ENCODE assay signal across 2 cellular contexts in genomic region chr3:141773676-141774075, GRCh38.
A peak's percentile ranks its signal among the peaks of the same experiment; 100 is the strongest.
TF ChIP-seq lines count a peak whose summit lies in the region.

No MANE protein-coding gene starts in this region.

TF ChIP-seq in HepG2, 621 proteins besides CTCF, POLR2A, EP300 and RAD21:
- TF ChIP-seq ZNF589 (CRISPR knock-in tag; conservative IDR thresholded peaks at IDR 0.05) (no peak), ZSCAN25 (CRISPR knock-in tag; IDR thresholded peaks at IDR 0.05) (no peak), ZNF615 (CRISPR knock-in tag; IDR thresholded peaks at IDR 0.05; ENCODE audit: borderline replicate concordance) (no peak), PAF1 (CRISPR knock-in tag; IDR thresholded peaks at IDR 0.05) (no peak), ZNF768 (CRISPR knock-in tag; IDR thresholded peaks at IDR 0.05) (peak; percentile 79), ELK4 (CRISPR knock-in tag; IDR thresholded peaks at IDR 0.05; ENCODE audit: borderline replicate concordance) (no peak), ZMYM3 (CRISPR knock-in tag; IDR thresholded peaks at IDR 0.05) (peak; percentile 26; the same call in 1 of the 2 replicates)
- TF ChIP-seq, protein P1, sequence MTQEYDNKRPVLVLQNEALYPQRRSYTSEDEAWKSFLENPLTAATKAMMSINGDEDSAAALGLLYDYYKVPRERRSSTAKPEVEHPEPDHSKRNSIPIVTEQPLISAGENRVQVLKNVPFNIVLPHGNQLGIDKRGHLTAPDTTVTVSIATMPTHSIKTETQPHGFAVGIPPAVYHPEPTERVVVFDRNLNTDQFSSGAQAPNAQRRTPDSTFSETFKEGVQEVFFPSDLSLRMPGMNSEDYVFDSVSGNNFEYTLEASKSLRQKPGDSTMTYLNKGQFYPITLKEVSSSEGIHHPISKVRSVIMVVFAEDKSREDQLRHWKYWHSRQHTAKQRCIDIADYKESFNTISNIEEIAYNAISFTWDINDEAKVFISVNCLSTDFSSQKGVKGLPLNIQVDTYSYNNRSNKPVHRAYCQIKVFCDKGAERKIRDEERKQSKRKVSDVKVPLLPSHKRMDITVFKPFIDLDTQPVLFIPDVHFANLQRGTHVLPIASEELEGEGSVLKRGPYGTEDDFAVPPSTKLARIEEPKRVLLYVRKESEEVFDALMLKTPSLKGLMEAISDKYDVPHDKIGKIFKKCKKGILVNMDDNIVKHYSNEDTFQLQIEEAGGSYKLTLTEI (CRISPR knock-in tag; conservative IDR thresholded peaks at IDR 0.05) = no peak
- TF ChIP-seq, protein P2, sequence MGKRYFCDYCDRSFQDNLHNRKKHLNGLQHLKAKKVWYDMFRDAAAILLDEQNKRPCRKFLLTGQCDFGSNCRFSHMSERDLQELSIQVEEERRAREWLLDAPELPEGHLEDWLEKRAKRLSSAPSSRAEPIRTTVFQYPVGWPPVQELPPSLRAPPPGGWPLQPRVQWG (CRISPR knock-in tag; IDR thresholded peaks at IDR 0.05; ENCODE audit: borderline replicate concordance, low read depth) = no peak
- TF ChIP-seq, protein P3, sequence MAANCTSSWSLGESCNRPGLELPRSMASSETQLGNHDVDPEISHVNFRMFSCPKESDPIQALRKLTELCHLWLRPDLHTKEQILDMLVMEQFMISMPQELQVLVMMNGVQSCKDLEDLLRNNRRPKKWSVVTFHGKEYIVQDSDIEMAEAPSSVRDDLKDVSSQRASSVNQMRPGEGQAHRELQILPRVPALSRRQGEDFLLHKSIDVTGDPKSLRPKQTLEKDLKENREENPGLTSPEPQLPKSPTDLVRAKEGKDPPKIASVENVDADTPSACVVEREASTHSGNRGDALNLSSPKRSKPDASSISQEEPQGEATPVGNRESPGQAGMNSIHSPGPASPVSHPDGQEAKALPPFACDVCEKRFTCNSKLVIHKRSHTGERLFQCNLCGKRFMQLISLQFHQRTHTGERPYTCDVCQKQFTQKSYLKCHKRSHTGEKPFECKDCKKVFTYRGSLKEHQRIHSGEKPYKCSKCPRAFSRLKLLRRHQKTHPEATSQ (CRISPR knock-in tag; IDR thresholded peaks at IDR 0.05; ENCODE audit: borderline replicate concordance) = no peak

TF ChIP-seq in H1, 55 proteins besides CTCF, POLR2A, EP300 and RAD21:
- TF ChIP-seq BACH1 (IDR thresholded peaks at IDR 0.05; ENCODE audit: low read length) (no peak), KDM1A (IDR thresholded peaks at IDR 0.05; ENCODE audit: borderline replicate concordance, low read length) (peak; percentile 49; the same call in 1 of the 2 replicates)
